In genomic region chr17:68512967-68513474, GRCh38 we compare ENCODE assay signal across 8 cellular contexts. TPM values are rescaled to one million over a fixed set of nuclear protein-coding genes. Genes with fewer than 3 reads are reported as not detected.
A peak's percentile ranks its signal among the peaks of the same experiment; 100 is the strongest.
DNase-seq lines count a peak whose midpoint lies in the region; ATAC-seq and TF ChIP-seq lines count a peak whose summit lies in the region.

No MANE protein-coding gene starts in this region.

- TF ChIP-seq POLR2A in gastroesophageal sphincter (IDR thresholded peaks at IDR 0.05) = peak in 1 of 2 donors; percentile 10

- TF ChIP-seq CTCF in WTC11 (IDR thresholded peaks at IDR 0.05) = no peak
- no peak for TF ChIP-seq CTCF in gastroesophageal sphincter (IDR thresholded peaks at IDR 0.05)
- no peak for TF ChIP-seq CTCF in osteocyte (IDR thresholded peaks at IDR 0.05)

- peaks cover 32% of the 10 kb centered on the region for H3K4me1 Mint-ChIP-seq in WTC11
- peaks cover 50% of the 10 kb centered on the region for H3K4me1 Mint-ChIP-seq in osteocyte (ENCODE audit: unreplicated experiment)

- TF ChIP-seq EP300 in gastroesophageal sphincter (IDR thresholded peaks at IDR 0.05) = no peak

- DNase-seq in DMS114 treated with DMSO at 0.1 percent for 48 hours (lab: John Stamatoyannopoulos, UW; ENCODE audit: unreplicated experiment) (peak; percentile 24), WTC11 (ENCODE audit: low spot score) (no peak), osteocyte (ENCODE audit: extremely low spot score, unreplicated experiment) (no peak)
- no peak for DNase-seq in Jurkat, Clone E6-1 (ENCODE audit: low read depth, low spot score)
- no peak for DNase-seq in activated CD4-positive, alpha-beta T cell treated with anti-CD3 and anti-CD28 coated beads for 1 hour

- H3K4me1 ChIP-seq in gastroesophageal sphincter = peaks cover 7 to 52% (median 7%) of the 10 kb centered on the region in 3 donors

- H3K9me3 ChIP-seq in gastroesophageal sphincter = no peaks in the 10 kb centered on the region

- POLR2A ChIA-PET in WTC11 (lab: Charles Lee) = interaction anchor here (1.0 to 2.7 kb wide), 3 partner anchors 45 to 101 kb away, joined by 4 to 14 read pairs (median 6); partner anchors contain the start of gene WIPI1

- no peaks in the 10 kb centered on the region for H3K27me3 ChIP-seq in gastroesophageal sphincter

- H3K4me3 Mint-ChIP-seq in WTC11 (peak overlapping the region; percentile 98), osteocyte (ENCODE audit: unreplicated experiment) (peak overlapping the region; percentile 94)

- H3K27me3 Mint-ChIP-seq in WTC11 (ENCODE audit: low read depth) = no peaks in the 10 kb centered on the region; the same call in 1 of the 2 replicates
- no peaks in the 10 kb centered on the region for H3K27me3 Mint-ChIP-seq in osteocyte (ENCODE audit: unreplicated experiment)

- peaks cover 0 to 27% of the 10 kb centered on the region in 2 donors for H3K36me3 ChIP-seq in gastroesophageal sphincter

- CTCF ChIA-PET in WTC11 (lab: Charles Lee) = interaction anchor here (1.4 kb wide), 1 partner anchor 101 kb away, joined by 4 read pairs; no protein-coding TSS in a partner anchor

- H3K9me3 Mint-ChIP-seq in WTC11 = peaks cover 21% of the 10 kb centered on the region
- H3K9me3 Mint-ChIP-seq in osteocyte (ENCODE audit: unreplicated experiment) = no peaks in the 10 kb centered on the region

- 0 to 1% methylated on average over 12 to 18 of the region's 20 CpGs for WGBS in gastroesophageal sphincter (ENCODE audit: low coverage in 1 of 2), 2 donors

- H3K4me3 ChIP-seq in Jurkat, Clone E6-1 (ENCODE audit: low read length) = peak overlapping the region; percentile 90
- peak overlapping the region; percentile 82 to 98 for H3K4me3 ChIP-seq in gastroesophageal sphincter

- H3K27ac Mint-ChIP-seq in WTC11 (peak overlapping the region; percentile 98), osteocyte (ENCODE audit: unreplicated experiment) (peak overlapping the region; percentile 98)

- ATAC-seq in WTC11 (0 out of 2 replicates have a peak, but pooled peaks have one; percentile 1), gastroesophageal sphincter (peak; percentile 19), GM21717 (IDR thresholded peaks at IDR 0.05; ENCODE audit: unreplicated experiment) (no peak), HG03039 (IDR thresholded peaks at IDR 0.05; ENCODE audit: unreplicated experiment) (no peak)

- H3K27ac ChIP-seq in gastroesophageal sphincter = peak overlapping the region; percentile 87 to 99 (median 98)

- H3K36me3 Mint-ChIP-seq in WTC11 = peaks cover 28% of the 10 kb centered on the region
- H3K36me3 Mint-ChIP-seq in osteocyte (ENCODE audit: unreplicated experiment) = peaks cover 16% of the 10 kb centered on the region

TF ChIP-seq in WTC11, 78 proteins besides CTCF, POLR2A, EP300 and RAD21:
- TF ChIP-seq ZNF416 (CRISPR knock-in tag; IDR thresholded peaks at IDR 0.05) (no peak), ZNF232 (CRISPR knock-in tag; IDR thresholded peaks at IDR 0.05) (no peak), ESRRA (CRISPR knock-in tag; IDR thresholded peaks at IDR 0.05; ENCODE audit: borderline replicate concordance) (no peak), ZBTB43 (CRISPR knock-in tag; IDR thresholded peaks at IDR 0.05) (no peak), AR (CRISPR knock-in tag; IDR thresholded peaks at IDR 0.05) (no peak), FOXP4 (CRISPR knock-in tag; IDR thresholded peaks at IDR 0.05) (no peak), MLX (CRISPR knock-in tag; IDR thresholded peaks at IDR 0.05) (no peak), NR3C1 (CRISPR knock-in tag; conservative IDR thresholded peaks at IDR 0.05; ENCODE audit: low read depth) (no peak), ZNF671 (CRISPR knock-in tag; IDR thresholded peaks at IDR 0.05) (no peak), ATF1 (CRISPR knock-in tag; IDR thresholded peaks at IDR 0.05) (no peak)
- TF ChIP-seq, protein P1, sequence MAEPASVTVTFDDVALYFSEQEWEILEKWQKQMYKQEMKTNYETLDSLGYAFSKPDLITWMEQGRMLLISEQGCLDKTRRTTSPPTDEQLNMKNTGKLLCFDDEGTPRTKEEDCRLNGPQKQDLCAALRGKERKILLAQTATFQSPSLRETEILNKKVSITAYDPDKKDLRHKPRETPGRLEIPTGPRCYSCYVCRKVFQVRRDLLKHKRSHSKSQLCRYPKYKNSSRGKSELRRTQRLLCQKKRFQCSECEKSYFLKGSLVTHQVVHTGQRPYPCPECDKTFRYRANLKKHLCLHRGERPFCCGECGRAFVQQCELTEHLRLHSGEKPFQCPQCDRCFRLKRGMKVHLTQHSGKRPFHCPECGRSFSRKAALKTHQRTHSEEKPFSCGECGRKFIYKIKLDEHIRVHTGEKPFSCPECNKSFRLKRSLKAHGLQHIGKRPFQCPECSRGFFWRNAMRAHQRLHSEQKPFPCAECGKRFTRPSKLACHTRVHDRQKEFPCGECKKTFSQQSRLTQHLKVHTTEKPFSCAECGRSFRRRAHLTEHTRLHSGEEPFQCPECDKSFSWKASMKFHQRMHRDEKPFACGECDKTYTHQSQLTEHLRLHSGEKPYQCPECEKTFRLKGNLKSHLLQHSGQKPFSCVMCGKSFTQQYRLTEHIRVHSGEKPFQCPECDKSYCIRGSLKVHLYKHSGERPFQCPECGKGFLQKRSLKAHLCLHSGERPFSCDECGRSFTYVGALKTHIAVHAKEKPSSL (CRISPR knock-in tag; conservative IDR thresholded peaks at IDR 0.05) = no peak
- TF ChIP-seq, protein P2, sequence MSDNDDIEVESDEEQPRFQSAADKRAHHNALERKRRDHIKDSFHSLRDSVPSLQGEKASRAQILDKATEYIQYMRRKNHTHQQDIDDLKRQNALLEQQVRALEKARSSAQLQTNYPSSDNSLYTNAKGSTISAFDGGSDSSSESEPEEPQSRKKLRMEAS (CRISPR knock-in tag; IDR thresholded peaks at IDR 0.05) = no peak
- TF ChIP-seq, protein P3, sequence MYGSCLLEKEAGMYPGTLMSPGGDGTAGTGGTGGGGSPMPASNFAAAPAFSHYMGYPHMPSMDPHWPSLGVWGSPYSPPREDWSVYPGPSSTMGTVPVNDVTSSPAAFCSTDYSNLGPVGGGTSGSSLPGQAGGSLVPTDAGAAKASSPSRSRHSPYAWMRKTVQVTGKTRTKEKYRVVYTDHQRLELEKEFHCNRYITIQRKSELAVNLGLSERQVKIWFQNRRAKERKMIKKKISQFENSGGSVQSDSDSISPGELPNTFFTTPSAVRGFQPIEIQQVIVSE (CRISPR knock-in tag; IDR thresholded peaks at IDR 0.05; ENCODE audit: borderline replicate concordance) = no peak
TF ChIP-seq in WTC11: peak in this region for 0.

RNA-seq across cellular contexts. Expression of gene PRKAR1A, which starts 0.8 kb away (rescaled TPM):
- 53.8 TPM for polyA plus RNA-seq in Jurkat, Clone E6-1 (2012; ENCODE audit: insufficient read depth, insufficient read length)
- total RNA-seq in WTC11 (2021) = 149 to 158 TPM (median 155 TPM) in 3 replicates
- 100 to 1,000 TPM; 267 to 390 (median 347) TPM for total RNA-seq in gastroesophageal sphincter
- total RNA-seq in osteocyte = 308 and 326 TPM in 2 replicates

RNA-seq across cellular contexts. Expression of gene WIPI1, which starts 55.7 kb away (rescaled TPM):
- polyA plus RNA-seq in Jurkat, Clone E6-1 (2012; ENCODE audit: insufficient read depth, insufficient read length) = 6.2 TPM
- total RNA-seq in WTC11 (2021) (16.2 to 29.3 TPM (median 17.5 TPM) in 3 replicates), gastroesophageal sphincter (10 to 100 TPM; 22.9 to 53.2 (median 45.0) TPM), osteocyte (74.5 and 78.1 TPM in 2 replicates)

Comparison
In these comparisons a context has a peak if more than half of its experiments do, and no peak if none do; other contexts are left out.
1. ATAC-seq: peak in WTC11 (single experiment) and gastroesophageal sphincter (single experiment); none in GM21717 (single experiment) and HG03039 (single experiment).